28 cellular contexts compared by ENCODE assay signal in the genomic region with DNA sequence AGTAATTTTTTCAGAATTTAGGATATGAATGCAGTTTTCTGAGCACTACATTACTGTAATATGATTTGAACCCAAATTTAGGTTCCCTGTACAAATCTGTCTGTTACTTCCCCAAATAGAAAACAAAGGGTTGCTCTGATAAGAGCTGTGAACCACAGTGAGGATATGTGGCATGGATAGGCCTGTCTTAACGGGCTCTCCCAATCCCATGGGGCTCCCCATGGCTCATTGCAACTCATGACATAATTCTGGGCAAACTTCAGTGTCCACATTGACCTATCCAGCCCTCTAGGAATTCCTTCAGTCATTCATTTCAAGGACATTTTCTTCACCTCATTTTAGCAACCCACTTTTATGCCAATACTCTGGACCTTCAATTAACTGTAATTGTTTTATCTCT.
"Had no signal": no experiment of that assay in that cellular context is flagged by ENCODE, and none has a peak within 500 bp of the region (broad histone marks: within the 10 kb centered on the region; RNA-seq: fewer than 3 reads in every experiment).

No MANE protein-coding gene starts in this region.

- H3K27ac ChIP-seq: colonic mucosa, dorsolateral prefrontal cortex, esophagus muscularis mucosa, gastroesophageal sphincter, neutrophil, pancreas, thoracic aorta, vagina had no signal

- H3K27me3 Mint-ChIP-seq: activated B cell treated with CpG ODN at 0.5 μM for 24 hours; activated T-cell treated with anti-CD3 and anti-CD28 coated beads, Interleukin-2, amount 50 U/mL, for 24 hours; type B pancreatic cell had no signal

- H3K9me3 Mint-ChIP-seq: activated B cell treated with CpG ODN at 0.5 μM for 24 hours; activated naive CD4-positive, alpha-beta T cell treated with anti-CD3 and anti-CD28 coated beads, Interleukin-2, amount 50 U/mL, for 72 hours; activated T-cell treated with anti-CD3 and anti-CD28 coated beads, Interleukin-2, amount 50 U/mL, for 24 hours; activated T-helper 17 cell treated with anti-CD3 and anti-CD28 coated beads, Interleukin-2, amount 50 U/mL, for 72 hours; effector memory CD8-positive, alpha-beta T cell; T-cell; T-helper 2 cell treated with Interferon-gamma antibody and Interleukin-4, amounts not matched to agents 5 μg/mL and 100 μg/mL, for 36 hours had no signal

- ATAC-seq: activated CD4-positive, alpha-beta T cell treated with anti-CD3 and anti-CD28 coated beads for 36 hours; activated naive CD4-positive, alpha-beta T cell treated with anti-CD3 and anti-CD28 coated beads, Interleukin-2, amount 50 U/mL, for 72 hours; activated T-helper 17 cell treated with anti-CD3 and anti-CD28 coated beads, Interleukin-2, amount 50 U/mL, for 72 hours; effector memory CD8-positive, alpha-beta T cell; gastroesophageal sphincter; left cardiac atrium; lower lobe of right lung; naive thymus-derived CD8-positive, alpha-beta T cell; T-cell had no signal

- H3K4me3 ChIP-seq: colonic mucosa, dorsolateral prefrontal cortex, esophagus muscularis mucosa, gastroesophageal sphincter, lower lobe of right lung, pancreas, thoracic aorta, vagina had no signal

- H3K36me3 Mint-ChIP-seq: activated naive CD4-positive, alpha-beta T cell treated with anti-CD3 and anti-CD28 coated beads, Interleukin-2, amount 50 U/mL, for 72 hours; naive thymus-derived CD8-positive, alpha-beta T cell; T-cell; type B pancreatic cell had no signal

- H3K27me3 ChIP-seq: colonic mucosa, dorsolateral prefrontal cortex, esophagus muscularis mucosa, gastroesophageal sphincter, neutrophil, pancreas, vagina had no signal

- H3K9me3 ChIP-seq: colonic mucosa, esophagus muscularis mucosa, lower lobe of right lung, neutrophil, pancreas, thoracic aorta, vagina had no signal

- H3K4me1 ChIP-seq: colonic mucosa, gastroesophageal sphincter, pancreas, vagina had no signal

- DNase-seq: activated B cell treated with CpG ODN at 0.5 μM for 24 hours; activated CD4-positive, alpha-beta T cell treated with anti-CD3 and anti-CD28 coated beads for 36 hours; activated CD4-positive, alpha-beta T cell treated with anti-CD3 and anti-CD28 coated beads, Interleukin-2, amount 50 U/mL, for 4 hours; activated CD8-positive, alpha-beta memory T cell treated with anti-CD3 and anti-CD28 coated beads for 24 hours; activated CD8-positive, alpha-beta memory T cell treated with anti-CD3 and anti-CD28 coated beads, Interleukin-2, amount 50 U/mL, for 4 hours; activated T-cell treated with anti-CD3 and anti-CD28 coated beads, Interleukin-2, amount 50 U/mL, for 24 hours; colonic mucosa; dorsolateral prefrontal cortex; effector memory CD8-positive, alpha-beta T cell; head of caudate nucleus; hypothalamus; left cardiac atrium; lower lobe of right lung; naive thymus-derived CD8-positive, alpha-beta T cell; pancreas; stimulated activated CD4-positive, alpha-beta T cell treated with anti-CD3 and anti-CD28 coated beads, Interleukin-2, amount 100 ng/mL, for 48 hours; stimulated activated CD8-positive, alpha-beta memory T cell treated with anti-CD3 and anti-CD28 coated beads, Interleukin-4, amount 100 ng/mL, for 48 hours; stimulated activated naive CD4-positive, alpha-beta T cell; T-cell had no signal

- H3K4me1 Mint-ChIP-seq: activated B cell treated with CpG ODN at 0.5 μM for 24 hours; activated CD4-positive, alpha-beta T cell treated with anti-CD3 and anti-CD28 coated beads for 36 hours; activated T-helper 17 cell treated with anti-CD3 and anti-CD28 coated beads, Interleukin-2, amount 50 U/mL, for 72 hours; naive thymus-derived CD8-positive, alpha-beta T cell; T-cell had no signal

- H3K27ac Mint-ChIP-seq: activated B cell treated with CpG ODN at 0.5 μM for 24 hours; activated CD4-positive, alpha-beta T cell treated with anti-CD3 and anti-CD28 coated beads for 36 hours; activated naive CD4-positive, alpha-beta T cell treated with anti-CD3 and anti-CD28 coated beads, Interleukin-2, amount 50 U/mL, for 72 hours; activated T-cell treated with anti-CD3 and anti-CD28 coated beads, Interleukin-2, amount 50 U/mL, for 24 hours; activated T-helper 17 cell treated with anti-CD3 and anti-CD28 coated beads, Interleukin-2, amount 50 U/mL, for 72 hours; effector memory CD8-positive, alpha-beta T cell; naive thymus-derived CD8-positive, alpha-beta T cell; T-cell; T-helper 2 cell treated with Interferon-gamma antibody and Interleukin-4, amounts not matched to agents 5 μg/mL and 100 μg/mL, for 36 hours; type B pancreatic cell had no signal

- H3K4me3 Mint-ChIP-seq: activated B cell treated with CpG ODN at 0.5 μM for 24 hours; activated CD4-positive, alpha-beta T cell treated with anti-CD3 and anti-CD28 coated beads for 36 hours; activated T-cell treated with anti-CD3 and anti-CD28 coated beads, Interleukin-2, amount 50 U/mL, for 24 hours; activated T-helper 17 cell treated with anti-CD3 and anti-CD28 coated beads, Interleukin-2, amount 50 U/mL, for 72 hours; effector memory CD8-positive, alpha-beta T cell; naive thymus-derived CD8-positive, alpha-beta T cell; T-cell; T-helper 2 cell treated with Interferon-gamma antibody and Interleukin-4, amounts not matched to agents 5 μg/mL and 100 μg/mL, for 36 hours; type B pancreatic cell had no signal

- H3K36me3 ChIP-seq: colonic mucosa, esophagus muscularis mucosa, gastroesophageal sphincter, lower lobe of right lung, neutrophil, pancreas, thoracic aorta, vagina had no signal
